Comparison of ENCODE assay signal across 21 cellular contexts in genomic region chr13:110045919-110046318, GRCh38.
DNase-seq lines count a peak whose midpoint lies in the region; ATAC-seq and TF ChIP-seq lines count a peak whose summit lies in the region.
"Had no signal": no experiment of that assay in that cellular context is flagged by ENCODE, and none has a peak within 500 bp of the region (broad histone marks: within the 10 kb centered on the region; RNA-seq: fewer than 3 reads in every experiment).

No MANE protein-coding gene starts in this region.

- H3K36me3 ChIP-seq in BLaER1 = no peaks in the 10 kb centered on the region
- H3K36me3 ChIP-seq in GM23338 (ENCODE audit: insufficient read depth) = no peaks in the 10 kb centered on the region
- no peaks in the 10 kb centered on the region for H3K36me3 ChIP-seq in thyroid gland
- H3K36me3 ChIP-seq: BE2C had no signal

- no peak overlapping the region for H3K27ac Mint-ChIP-seq in GM23338
- H3K27ac Mint-ChIP-seq: CD4-positive, CD25-positive, alpha-beta regulatory T cell; CD8-positive, alpha-beta T cell; H9 had no signal

- no peaks in the 10 kb centered on the region for H3K79me2 ChIP-seq in GM23338 (replicated peaks; ENCODE audit: insufficient read depth)

- ATAC-seq in GM23338 (no peak), left lobe of liver (peak; percentile 44)
- ATAC-seq: A549; CD8-positive, alpha-beta T cell; HCT116 had no signal

- H3F3A ChIP-seq in GM23338 (replicated peaks; ENCODE audit: low read depth) = no peaks in the 10 kb centered on the region

- H3K4me2 ChIP-seq in BLaER1 = peak overlapping the region; percentile 97
- H3K4me2 ChIP-seq in GM23338 = no peak overlapping the region
- H3K4me2 ChIP-seq: A549 had no signal

- WGBS in thyroid gland, 2 donors = 86 to 94% methylated on average over 5 of the region's 5 CpGs

- H3K27me3 ChIP-seq in BLaER1 (no peaks in the 10 kb centered on the region), GM23338 (ENCODE audit: insufficient read depth) (no peaks in the 10 kb centered on the region), thyroid gland (no peaks in the 10 kb centered on the region)
- H3K27me3 ChIP-seq: BE2C had no signal

- H3K4me1 ChIP-seq in BLaER1 = peaks cover 68% of the 10 kb centered on the region
- H3K4me1 ChIP-seq in GM23338 (ENCODE audit: insufficient read depth) = peaks cover 6% of the 10 kb centered on the region; the same call in 1 of the 2 replicates
- H3K4me1 ChIP-seq in thyroid gland = peaks cover 28 to 45% of the 10 kb centered on the region in 2 donors
- H3K4me1 ChIP-seq: A549, BE2C, Caco-2 had no signal

- H3K9ac ChIP-seq in BLaER1 = peak overlapping the region; percentile 88
- H3K9ac ChIP-seq: GM23248 had no signal

- DNase-seq in GM23338 (ENCODE audit: low spot score) (no peak), left lobe of liver (ENCODE audit: low spot score) (no peak), thyroid gland (no peak), cerebellar cortex (ENCODE audit: low spot score) (no peak), SK-N-DZ (ENCODE audit: low spot score) (no peak), dermis blood vessel endothelial cell (no peak)
- DNase-seq: 8988T; ACHN; AML-193; BE2C; Caco-2; CD4-positive, CD25-positive, alpha-beta regulatory T cell; CD8-positive, alpha-beta T cell; DMS153; DND-41; GM23248; H9 had no signal

- H3K36me3 Mint-ChIP-seq in GM23338 (ENCODE audit: low read depth) = no peaks in the 10 kb centered on the region
- H3K36me3 Mint-ChIP-seq: CD4-positive, CD25-positive, alpha-beta regulatory T cell; CD8-positive, alpha-beta T cell had no signal

- TF ChIP-seq POLR2A in thyroid gland (IDR thresholded peaks at IDR 0.05) = no peak

- H2AFZ ChIP-seq in GM23338 = peak overlapping the region; percentile 28; the same call in 1 of the 2 replicates

- intact Hi-C loops in thyroid gland (cut with DNase I) = no loop called here

- no peak overlapping the region for H3K4me3 Mint-ChIP-seq in GM23338
- H3K4me3 Mint-ChIP-seq: CD4-positive, CD25-positive, alpha-beta regulatory T cell; CD8-positive, alpha-beta T cell; H9 had no signal

- H3K4me1 Mint-ChIP-seq in GM23338 = peaks cover 28% of the 10 kb centered on the region
- H3K4me1 Mint-ChIP-seq: CD4-positive, CD25-positive, alpha-beta regulatory T cell had no signal

- H3K4me3 ChIP-seq in BLaER1 (peak overlapping the region; percentile 64), GM23338 (no peak overlapping the region), thyroid gland (replicated peaks in 1 of 3) (no peak overlapping the region)
- H3K4me3 ChIP-seq: A549 had no signal

- H3K9me3 ChIP-seq in BLaER1 (peaks cover 10% of the 10 kb centered on the region; the same call in 1 of the 2 replicates), thyroid gland (no peaks in the 10 kb centered on the region)
- H3K9me3 ChIP-seq: A549, BE2C, Caco-2 had no signal

- H3K27ac ChIP-seq in BLaER1 = peak overlapping the region; percentile 97
- no peak overlapping the region for H3K27ac ChIP-seq in GM23338 (ENCODE audit: low read depth)
- peak overlapping the region; percentile 61 to 79 (median 77) for H3K27ac ChIP-seq in thyroid gland
- H3K27ac ChIP-seq: A549, C4-2B, GM23248 had no signal

- no peaks in the 10 kb centered on the region for H3K9me2 ChIP-seq in GM23338 (ENCODE audit: insufficient read depth)

- TF ChIP-seq CTCF in GM23338 (conservative IDR thresholded peaks at IDR 0.05; ENCODE audit: low read depth in 2 of 2) = no peak
- no peak for TF ChIP-seq CTCF in thyroid gland (IDR thresholded peaks at IDR 0.05)

- H4K20me1 ChIP-seq in BLaER1 = no peaks in the 10 kb centered on the region
- no peaks in the 10 kb centered on the region for H4K20me1 ChIP-seq in GM23338 (replicated peaks; ENCODE audit: insufficient read depth)

- H3K9me3 Mint-ChIP-seq in GM23338 = peaks cover 2% of the 10 kb centered on the region; the same call in 2 of the 3 replicates
- H3K9me3 Mint-ChIP-seq: CD8-positive, alpha-beta T cell had no signal

- H3K27me3 Mint-ChIP-seq in GM23338 (ENCODE audit: insufficient read depth, low read depth, poor library complexity) = no peaks in the 10 kb centered on the region

TF ChIP-seq in GM23338, 12 proteins besides CTCF, POLR2A, EP300 and RAD21:
- no peak for TF ChIP-seq ZNF331 (CRISPR knock-in tag; IDR thresholded peaks at IDR 0.05; ENCODE audit: low read depth)
- TF ChIP-seq JUNB (IDR thresholded peaks at IDR 0.05; ENCODE audit: unreplicated experiment) = no peak
- TF ChIP-seq ETS1 (IDR thresholded peaks at IDR 0.05) = no peak
- no peak for TF ChIP-seq ZNF114 (CRISPR knock-in tag; IDR thresholded peaks at IDR 0.05)
- TF ChIP-seq STAT1 (IDR thresholded peaks at IDR 0.05; ENCODE audit: unreplicated experiment) = no peak
- no peak for TF ChIP-seq NANOG (IDR thresholded peaks at IDR 0.05; ENCODE audit: borderline replicate concordance)
- TF ChIP-seq EZH2 (IDR thresholded peaks at IDR 0.05; ENCODE audit: low read depth, unreplicated experiment) = no peak
- TF ChIP-seq REST (IDR thresholded peaks at IDR 0.05; ENCODE audit: unreplicated experiment) = no peak
- TF ChIP-seq EZH2phosphoT487 (IDR thresholded peaks at IDR 0.05; ENCODE audit: unreplicated experiment) = no peak
- TF ChIP-seq POLR2AphosphoS5 (IDR thresholded peaks at IDR 0.05; ENCODE audit: low read depth) = no peak
